In the genomic region with DNA sequence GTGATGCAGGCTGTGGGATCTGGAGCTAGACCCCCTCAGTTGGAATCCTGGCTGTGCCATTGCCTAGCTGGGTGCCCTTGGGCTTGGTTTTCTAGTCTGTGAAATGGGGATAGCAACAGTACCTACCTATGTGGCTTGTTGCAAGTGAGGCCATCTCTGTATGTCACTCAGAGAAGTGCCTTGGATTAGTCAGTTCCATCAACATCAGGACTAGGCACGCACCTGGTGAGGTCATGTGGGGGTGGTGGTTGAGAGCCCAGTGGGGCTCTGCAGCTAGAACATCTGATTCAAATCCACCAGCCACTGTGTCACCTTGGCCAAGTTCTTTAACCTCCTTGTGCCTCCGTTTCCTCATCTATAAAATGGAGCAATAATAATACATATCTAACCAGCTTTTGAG, we compare ENCODE assay signal across 24 cellular contexts. TPM values are rescaled to one million over a fixed set of nuclear protein-coding genes. Genes with fewer than 3 reads are reported as not detected.
DNase-seq lines count a peak whose midpoint lies in the region; ATAC-seq, FAIRE-seq and TF ChIP-seq lines count a peak whose summit lies in the region.
"Had no signal": no experiment of that assay in that cellular context is flagged by ENCODE, and none has a peak within 500 bp of the region (broad histone marks: within the 10 kb centered on the region; RNA-seq: fewer than 3 reads in every experiment).

No MANE protein-coding gene starts in this region.

- H3K27ac ChIP-seq in left ventricle myocardium inferior (replicated peaks) (peak overlapping the region; percentile 94), gastrocnemius medialis (peak overlapping the region in 3 of 4 donors; percentile 45 to 76 (median 73))
- H3K27ac ChIP-seq: 22Rv1, BLaER1, C4-2B had no signal

- TF ChIP-seq POLR2A in gastrocnemius medialis (IDR thresholded peaks at IDR 0.05), result no peak

- in situ Hi-C loops in gastrocnemius medialis (cut with MboI; ENCODE audit: low sequenced_read_pairs in 4 of 4), result no loop called here

- H3K9me3 ChIP-seq in left ventricle myocardium inferior (replicated peaks) (no peaks in the 10 kb centered on the region), gastrocnemius medialis (no peaks in the 10 kb centered on the region)
- H3K9me3 ChIP-seq: BLaER1, Caco-2 had no signal

- TF ChIP-seq CTCF in left ventricle myocardium inferior (IDR thresholded peaks at IDR 0.05; ENCODE audit: borderline replicate concordance) (no peak), bronchial epithelial cell (IDR thresholded peaks at IDR 0.05; ENCODE audit: insufficient read depth, low read length, severe bottlenecking) (no peak), gastrocnemius medialis (IDR thresholded peaks at IDR 0.05 in 4 of 5, conservative IDR thresholded peaks at IDR 0.05 in 1 of 5) (no peak)

- no peak for FAIRE-seq in bronchial epithelial cell (lab: Jason Lieb, UNC)
- FAIRE-seq: A204.1, G401.6, GM12878, GM19239 had no signal

- peaks cover 70% of the 10 kb centered on the region for H3K4me1 ChIP-seq in left ventricle myocardium inferior
- peaks cover 0 to 13% of the 10 kb centered on the region in 2 donors for H3K4me1 ChIP-seq in gastrocnemius medialis
- H3K4me1 ChIP-seq: Caco-2 had no signal

- H3K4me3 ChIP-seq in left ventricle myocardium inferior (no peak overlapping the region), bronchial epithelial cell (ENCODE audit: low read depth, low read length) (no peak overlapping the region), gastrocnemius medialis (no peak overlapping the region)
- H3K4me3 ChIP-seq: BLaER1, GM12878, GM23338 had no signal

- ATAC-seq in Right ventricle myocardium superior (ENCODE audit: poor library complexity) (no peak), gastrocnemius medialis (no peak), HG03159 (IDR thresholded peaks at IDR 0.05; ENCODE audit: unreplicated experiment) (no peak)
- ATAC-seq: CD8-positive, alpha-beta T cell; GM12878; GM23338; HCT116 had no signal

- no peaks in the 10 kb centered on the region for H3K27me3 ChIP-seq in left ventricle myocardium inferior (ENCODE audit: low read depth)
- H3K27me3 ChIP-seq in bronchial epithelial cell (ENCODE audit: control insufficient read depth, insufficient read depth, low read length), result no peaks in the 10 kb centered on the region
- no peaks in the 10 kb centered on the region for H3K27me3 ChIP-seq in gastrocnemius medialis
- H3K27me3 ChIP-seq: BLaER1 had no signal

- intact Hi-C loops in left ventricle myocardium inferior (cut with micrococcal nuclease) (no loop called here), Right ventricle myocardium superior (cut with DNase I) (no loop called here), gastrocnemius medialis (cut with DNase I; ENCODE audit: low total_unique reads) (no loop called here)

- H3K36me3 ChIP-seq in left ventricle myocardium inferior (no peaks in the 10 kb centered on the region), bronchial epithelial cell (ENCODE audit: control insufficient read depth, insufficient read depth, low read length) (no peaks in the 10 kb centered on the region), gastrocnemius medialis (no peaks in the 10 kb centered on the region)
- H3K36me3 ChIP-seq: BLaER1 had no signal

- DNase-seq in left ventricle myocardium inferior (no peak), Right ventricle myocardium superior (no peak), bronchial epithelial cell (ENCODE audit: low read depth) (peak; percentile 10), gastrocnemius medialis (no peak), midbrain (lab: John Stamatoyannopoulos, UW) (no peak)
- DNase-seq: CD4-positive, CD25-positive, alpha-beta regulatory T cell; CD8-positive, alpha-beta T cell; DMS153; DND-41; H9; HFFc6 had no signal

RNA-seq across cellular contexts. Expression of gene TCF15, which starts 12.5 kb away (rescaled TPM):
- total RNA-seq in left ventricle myocardium inferior, result 11.1 TPM
- total RNA-seq in Right ventricle myocardium superior, result 13.4 TPM
- not detected in 2 replicates for total RNA-seq in bronchial epithelial cell
- total RNA-seq in gastrocnemius medialis, result 10 to 100 TPM in 1 of 4 donors, 1 to 10 TPM in 3; 3.6 to 10.7 (median 4.1) TPM
- total RNA-seq: B cell; Caco-2; CD4-positive, CD25-positive, alpha-beta regulatory T cell; CD8-positive, alpha-beta T cell; GM12878; H4; HFFc6 had no signal

RNA-seq across cellular contexts. Expression of gene CSNK2A1, which starts 54.0 kb away (rescaled TPM):
- 122 TPM for total RNA-seq in left ventricle myocardium inferior
- 103 TPM for total RNA-seq in Right ventricle myocardium superior
- total RNA-seq in bronchial epithelial cell, result 242 and 268 TPM in 2 replicates
- total RNA-seq in gastrocnemius medialis, result 100 to 1,000 TPM; 108 to 180 (median 157) TPM

RNA-seq across cellular contexts. Expression of gene SRXN1, which starts 55.4 kb away (rescaled TPM):
- total RNA-seq in left ventricle myocardium inferior (55.3 TPM), Right ventricle myocardium superior (47.6 TPM), bronchial epithelial cell (99.5 and 146 TPM in 2 replicates), gastrocnemius medialis (100 to 1,000 TPM in 3 of 4 donors, 10 to 100 TPM in 1; 87.9 to 170 (median 128) TPM)
